ENCODE assay signal across 38 cellular contexts in the genomic region with DNA sequence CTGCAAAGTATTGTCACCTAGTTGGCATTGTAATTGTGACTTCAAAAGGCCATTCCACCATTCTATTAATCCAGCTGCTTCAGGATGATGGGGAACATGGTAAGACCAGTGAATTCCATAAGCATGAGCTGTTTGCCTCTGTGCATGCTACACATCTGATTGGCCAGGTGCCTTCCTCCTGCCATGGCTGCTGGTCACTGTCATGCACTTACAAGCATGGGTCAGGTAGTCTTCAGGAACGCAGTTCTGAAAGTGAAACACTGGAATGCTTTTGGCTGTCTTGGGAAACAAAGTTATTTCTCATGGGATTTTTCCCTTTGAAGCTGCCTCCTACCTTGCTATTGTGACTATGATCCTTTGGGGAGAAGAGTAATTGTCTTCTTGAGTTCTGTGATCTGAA.
DNase-seq lines count a peak whose midpoint lies in the region; ATAC-seq, FAIRE-seq and TF ChIP-seq lines count a peak whose summit lies in the region.
"Had no signal": no experiment of that assay in that cellular context is flagged by ENCODE, and none has a peak within 500 bp of the region (broad histone marks: within the 10 kb centered on the region; RNA-seq: fewer than 3 reads in every experiment).

No MANE protein-coding gene starts in this region.

- no peaks in the 10 kb centered on the region; the same call in 1 of the 2 replicates for H3K9me3 ChIP-seq in HepG2 (ENCODE audit: low read length)
- no peaks in the 10 kb centered on the region for H3K9me3 ChIP-seq in right lobe of liver
- H3K9me3 ChIP-seq: ascending aorta, esophagus muscularis mucosa, left lung, SK-N-SH, spleen had no signal

- H3K4me2 ChIP-seq in HepG2 (ENCODE audit: low read depth, low read length): no peak overlapping the region; the same call in 1 of the 2 replicates
- H3K4me2 ChIP-seq: SK-N-SH had no signal

- H3K9me3 Mint-ChIP-seq in activated T-helper 17 cell treated with anti-CD3 and anti-CD28 coated beads, Interleukin-2, amount 50 U/mL, for 72 hours: peaks cover 3% of the 10 kb centered on the region
- H3K9me3 Mint-ChIP-seq: activated naive CD8-positive, alpha-beta T cell treated with anti-CD3 and anti-CD28 coated beads, Interleukin-2, amount 10 ng/mL, durations not matched to agents 7 days and 5 days; activated T-cell treated with anti-CD3 and anti-CD28 coated beads, Interleukin-2, amount 50 U/mL, for 4 hours; CD4-positive, alpha-beta T cell; effector memory CD8-positive, alpha-beta T cell had no signal

- intact Hi-C loops in HepG2 (cut with micrococcal nuclease; ENCODE audit: unreplicated experiment) (no loop called here), right lobe of liver (cut with DNase I) (no loop called here)

- no peak overlapping the region for H3K27ac Mint-ChIP-seq in activated T-helper 17 cell treated with anti-CD3 and anti-CD28 coated beads, Interleukin-2, amount 50 U/mL, for 72 hours
- H3K27ac Mint-ChIP-seq: activated CD8-positive, alpha-beta memory T cell treated with anti-CD3 and anti-CD28 coated beads, Interleukin-2, amount 10 ng/mL, durations not matched to agents 7 days and 5 days; activated naive CD8-positive, alpha-beta T cell treated with anti-CD3 and anti-CD28 coated beads, Interleukin-2, amount 10 ng/mL, durations not matched to agents 7 days and 5 days; CD4-positive, alpha-beta T cell; effector memory CD8-positive, alpha-beta T cell; T-helper 17 cell had no signal

- no peak for TF ChIP-seq RAD21 in HepG2 (CRISPR knock-in tag; IDR thresholded peaks at IDR 0.05)

- peak overlapping the region; percentile 4 for H3K27ac ChIP-seq in HepG2 (ENCODE audit: extremely low read length, insufficient read depth, low read length)
- no peak overlapping the region for H3K27ac ChIP-seq in right lobe of liver
- H3K27ac ChIP-seq: ascending aorta, coronary artery, esophagus muscularis mucosa, GM23248, left lung, spleen had no signal

- H3K4me1 ChIP-seq in HepG2 (ENCODE audit: insufficient read depth, low read length) (peaks cover 35% of the 10 kb centered on the region), right lobe of liver (no peaks in the 10 kb centered on the region)
- H3K4me1 ChIP-seq: ascending aorta, esophagus muscularis mucosa, left lung, spleen had no signal

- BruUV-seq in HepG2 (replicated peaks; lab: Mats Ljungman, UMichigan): no TSS peak

- peaks cover 0 to 5% of the 10 kb centered on the region in 2 experiments; a peak in 4 of 5 replicates for H3K36me3 ChIP-seq in HepG2 (replicated peaks in 1 of 2; ENCODE audit: control insufficient read depth in 1 of 2, insufficient read depth in 2 of 2, low read length in 2 of 2)
- H3K36me3 ChIP-seq in right lobe of liver: no peaks in the 10 kb centered on the region
- H3K36me3 ChIP-seq: ascending aorta, left lung, spleen had no signal

- peak; percentile 41; the same call in 1 of the 3 replicates for ATAC-seq in HepG2
- no peak for ATAC-seq in right lobe of liver
- no peak for ATAC-seq in omental fat pad (ENCODE audit: low FRiP score)
- ATAC-seq in activated T-helper 17 cell treated with anti-CD3 and anti-CD28 coated beads, Interleukin-2, amount 50 U/mL, for 72 hours (replicated peaks): no peak
- ATAC-seq in HG03432 (IDR thresholded peaks at IDR 0.05; ENCODE audit: unreplicated experiment): no peak
- ATAC-seq: activated CD4-positive, CD25-positive, alpha-beta regulatory T cell treated with anti-CD3 and anti-CD28 coated beads, Interleukin-2, amount 50 U/mL, for 24 hours; activated CD8-positive, alpha-beta memory T cell treated with anti-CD3 and anti-CD28 coated beads, Interleukin-2, amount 10 ng/mL, durations not matched to agents 7 days and 5 days; activated T-cell treated with anti-CD3 and anti-CD28 coated beads, Interleukin-2, amount 50 U/mL, for 4 hours; effector memory CD8-positive, alpha-beta T cell; left lung; right cardiac atrium; stimulated activated naive CD8-positive, alpha-beta T cell treated with anti-CD3 and anti-CD28 coated beads, Interleukin-15, Interleukin-2, amounts not matched to agents 100 U/mL and 50 U/mL, for 24 hours; T-helper 17 cell had no signal

- H3K79me2 ChIP-seq in HepG2 (ENCODE audit: insufficient read depth, low read length): no peaks in the 10 kb centered on the region

- H3K27me3 ChIP-seq in HepG2 (ENCODE audit: control insufficient read depth in 1 of 2, insufficient read depth in 2 of 2, low read length in 2 of 2) (no peaks in the 10 kb centered on the region), right lobe of liver (no peaks in the 10 kb centered on the region)
- H3K27me3 ChIP-seq: ascending aorta, esophagus muscularis mucosa, left lung had no signal

- H3K4me3 ChIP-seq in HepG2 (replicated peaks in 1 of 3; ENCODE audit: insufficient read depth in 1 of 3, low read depth in 2 of 3, low read length in 3 of 3) (no peak overlapping the region), right lobe of liver (no peak overlapping the region), choroid plexus epithelial cell (ENCODE audit: low read depth, low read length) (no peak overlapping the region)
- H3K4me3 ChIP-seq: ascending aorta, coronary artery, esophagus muscularis mucosa, GM23248, left lung, spleen had no signal

- H2AFZ ChIP-seq in HepG2 (ENCODE audit: low read length): no peak overlapping the region
- H2AFZ ChIP-seq: GM23248 had no signal

- no peak for TF ChIP-seq POLR2A in HepG2 (IDR thresholded peaks at IDR 0.05; ENCODE audit: insufficient read depth in 1 of 2, low read depth in 2 of 2, low read length in 2 of 2)
- no peak for TF ChIP-seq POLR2A in right lobe of liver (IDR thresholded peaks at IDR 0.05)

- TF ChIP-seq CTCF in HepG2 (CRISPR knock-in tag; IDR thresholded peaks at IDR 0.05) (no peak), right lobe of liver (IDR thresholded peaks at IDR 0.05) (no peak), choroid plexus epithelial cell (conservative IDR thresholded peaks at IDR 0.05; ENCODE audit: low read depth, low read length) (no peak), omental fat pad (IDR thresholded peaks at IDR 0.05) (no peak)

- in situ Hi-C loops in HepG2 (cut with HindIII; ENCODE audit: extremely low pct_ligation_motif_present, low pct_unique_long_range_greater_than_20kb): no loop called here

- peaks cover 3% of the 10 kb centered on the region for H3K27me3 Mint-ChIP-seq in activated T-helper 17 cell treated with anti-CD3 and anti-CD28 coated beads, Interleukin-2, amount 50 U/mL, for 72 hours
- H3K27me3 Mint-ChIP-seq: effector memory CD8-positive, alpha-beta T cell had no signal

- H3K4me1 Mint-ChIP-seq in activated T-helper 17 cell treated with anti-CD3 and anti-CD28 coated beads, Interleukin-2, amount 50 U/mL, for 72 hours: no peaks in the 10 kb centered on the region
- H3K4me1 Mint-ChIP-seq: activated CD8-positive, alpha-beta memory T cell treated with anti-CD3 and anti-CD28 coated beads, Interleukin-2, amount 10 ng/mL, durations not matched to agents 7 days and 5 days; activated naive CD8-positive, alpha-beta T cell treated with anti-CD3 and anti-CD28 coated beads, Interleukin-2, amount 10 ng/mL, durations not matched to agents 7 days and 5 days; T-helper 17 cell had no signal

- FAIRE-seq in HepG2 (lab: Jason Lieb, UNC): no peak
- FAIRE-seq: A204.1, D721Med, frontal cortex, GM18507, urothelium cell line had no signal

- no peak overlapping the region for H3K4me3 Mint-ChIP-seq in activated T-helper 17 cell treated with anti-CD3 and anti-CD28 coated beads, Interleukin-2, amount 50 U/mL, for 72 hours
- H3K4me3 Mint-ChIP-seq: activated CD8-positive, alpha-beta memory T cell treated with anti-CD3 and anti-CD28 coated beads, Interleukin-2, amount 10 ng/mL, durations not matched to agents 7 days and 5 days; activated naive CD8-positive, alpha-beta T cell treated with anti-CD3 and anti-CD28 coated beads, Interleukin-2, amount 10 ng/mL, durations not matched to agents 7 days and 5 days; activated T-cell treated with anti-CD3 and anti-CD28 coated beads, Interleukin-2, amount 50 U/mL, for 4 hours; CD4-positive, alpha-beta T cell; effector memory CD8-positive, alpha-beta T cell; T-helper 17 cell had no signal

- 100% methylated on average over 1 of the region's 1 CpG for WGBS in HepG2 (ENCODE audit: low lambda C conversion rate)
- WGBS in right lobe of liver (ENCODE audit: insufficient coverage, low coverage, low lambda C conversion rate, missing lambda C conversion rate): no CpG with 5 or more reads among the region's 1 CpG

- CTCF ChIA-PET in HepG2 (lab: Yijun Ruan, JAX; ENCODE audit: low intra/inter-chr PET ratio, low total read pairs): no interaction called here

- no peaks in the 10 kb centered on the region for H4K20me1 ChIP-seq in HepG2 (ENCODE audit: insufficient read depth, low read length)

- POLR2A ChIA-PET in HepG2 (lab: Yijun Ruan, JAX): no interaction called here

- H3K9ac ChIP-seq in HepG2 (ENCODE audit: insufficient read depth, low read depth, low read length): no peak overlapping the region
- H3K9ac ChIP-seq: GM23248, SK-N-SH had no signal

- TF ChIP-seq EP300 in HepG2 (IDR thresholded peaks at IDR 0.05; ENCODE audit: low read depth in 2 of 2, low read length in 2 of 2) (no peak), HepG2 (CRISPR knock-in tag; IDR thresholded peaks at IDR 0.05; ENCODE audit: borderline replicate concordance) (no peak)

- DNase-seq in HepG2 (ENCODE audit: low spot score): no peak
- no peak for DNase-seq in right lobe of liver
- DNase-seq in choroid plexus epithelial cell (ENCODE audit: low read depth): peak; percentile 28
- DNase-seq in iris pigment epithelial cell (ENCODE audit: low read depth): peak; percentile 12
- DNase-seq in omental fat pad (ENCODE audit: low spot score): no peak
- no peak for DNase-seq in T-helper 2 cell
- DNase-seq: activated CD4-positive, alpha-beta T cell treated with anti-CD3 and anti-CD28 coated beads, Interleukin-2, amount 50 U/mL, for 4 hours; activated CD8-positive, alpha-beta memory T cell treated with anti-CD3 and anti-CD28 coated beads, Interleukin-2, amount 10 ng/mL, durations not matched to agents 7 days and 5 days; activated gamma-delta T cell treated with Interleukin-2 at 50 U/mL for 16 hours; activated naive CD8-positive, alpha-beta T cell treated with anti-CD3 and anti-CD28 coated beads, Interleukin-2, amount 10 ng/mL, durations not matched to agents 7 days and 5 days; activated T-cell treated with anti-CD3 and anti-CD28 coated beads, Interleukin-2, amount 50 U/mL, for 4 hours; CD4-positive, alpha-beta T cell; DND-41; effector memory CD8-positive, alpha-beta T cell; GM23248; left lung; MV-4-11; NCI-H1436; NCI-H2107; NCI-H510A; OCI-M1; right cardiac atrium; SK-N-SH; spleen; stimulated activated CD4-positive, alpha-beta T cell treated with anti-CD3 and anti-CD28 coated beads, Interleukin-2, amount 100 ng/mL, for 24 hours; stimulated activated naive CD8-positive, alpha-beta T cell treated with anti-CD3 and anti-CD28 coated beads, Interleukin-15, Interleukin-2, amounts not matched to agents 100 U/mL and 50 U/mL, for 24 hours; T-helper 17 cell had no signal

- no peaks in the 10 kb centered on the region for H3K36me3 Mint-ChIP-seq in activated T-helper 17 cell treated with anti-CD3 and anti-CD28 coated beads, Interleukin-2, amount 50 U/mL, for 72 hours (ENCODE audit: low read depth)
- H3K36me3 Mint-ChIP-seq: activated CD8-positive, alpha-beta memory T cell treated with anti-CD3 and anti-CD28 coated beads, Interleukin-2, amount 10 ng/mL, durations not matched to agents 7 days and 5 days; activated naive CD8-positive, alpha-beta T cell treated with anti-CD3 and anti-CD28 coated beads, Interleukin-2, amount 10 ng/mL, durations not matched to agents 7 days and 5 days had no signal

Comparison
In these comparisons a context has a peak if more than half of its experiments do, and no peak if none do; other contexts are left out.
1. DNase-seq: peak in choroid plexus epithelial cell (single experiment) and iris pigment epithelial cell (single experiment); none in HepG2 (single experiment), right lobe of liver (0 of 3), omental fat pad (single experiment) and T-helper 2 cell (0 of 5).